8 cellular contexts compared by ENCODE assay signal in genomic region chr1:185734929-185735666, GRCh38. TPM values are rescaled to one million over a fixed set of nuclear protein-coding genes. Genes with fewer than 3 reads are reported as not detected.
DNase-seq lines count a peak whose midpoint lies in the region; ATAC-seq and TF ChIP-seq lines count a peak whose summit lies in the region.

No MANE protein-coding gene starts in this region.

- H3K4me1 Mint-ChIP-seq in CD4-positive, alpha-beta memory T cell = peaks cover 13 to 19% (median 16%) of the 10 kb centered on the region in 4 donors
- peaks cover 17% of the 10 kb centered on the region for H3K4me1 Mint-ChIP-seq in endodermal cell

- 0 out of 2 replicates have a peak overlapping the region, but pooled peaks have one; percentile 17 for H2BK120ac ChIP-seq in IMR-90 (ENCODE audit: low read depth, low read length)

- intact Hi-C loops in CD4-positive, alpha-beta memory T cell (cut with micrococcal nuclease) = no loop called here
- intact Hi-C loops in IMR-90 (cut with micrococcal nuclease) = no loop called here

- peak overlapping the region; percentile 94 for H2AFZ ChIP-seq in IMR-90 (replicated peaks; ENCODE audit: low read length, poor library complexity)
- no peak overlapping the region for H2AFZ ChIP-seq in neural cell (ENCODE audit: low read depth, low read length)

- H3K23ac ChIP-seq in IMR-90 (ENCODE audit: low read depth, low read length) = peak overlapping the region; percentile 72; the same call in 1 of the 2 replicates

- H3K27ac ChIP-seq in CD4-positive, alpha-beta memory T cell (ENCODE audit: low read depth, low read length) = no peak overlapping the region
- peak overlapping the region; percentile 73; the same call in 1 of the 2 replicates for H3K27ac ChIP-seq in IMR-90 (ENCODE audit: insufficient read depth, low read length)
- no peak overlapping the region for H3K27ac ChIP-seq in endodermal cell (ENCODE audit: low read depth, low read length)
- H3K27ac ChIP-seq in neural cell (ENCODE audit: low read length) = no peak overlapping the region

- in situ Hi-C loops in IMR-90 (cut with MboI; ENCODE audit: low sequenced_read_pairs) = no loop called here

- peak overlapping the region; percentile 22 for H2BK5ac ChIP-seq in IMR-90 (ENCODE audit: low read depth, low read length, poor library complexity, severe bottlenecking)

- POLR2A ChIA-PET in CD4-positive, alpha-beta memory T cell (lab: Charles Lee; ENCODE audit: partially characterized antibody) = no interaction called here
- POLR2A ChIA-PET in IMR-90 (lab: Charles Lee; ENCODE audit: unreplicated experiment) = no interaction called here

- WGBS in IMR-90 (ENCODE audit: extremely low coverage in 2 of 2, insufficient read length in 1 of 2), 2 experiments = no CpG with 5 or more reads among the region's 9 CpGs
- 72 to 73% methylated on average over 7 to 9 of the region's 9 CpGs for WGBS in endodermal cell (ENCODE audit: insufficient coverage in 1 of 2, insufficient read length in 1 of 2), 2 experiments

- TF ChIP-seq POLR2A in IMR-90 (IDR thresholded peaks at IDR 0.05; ENCODE audit: low read depth, low read length) = no peak

- TF ChIP-seq EP300 in neural cell (conservative IDR thresholded peaks at IDR 0.05; ENCODE audit: poor library complexity, severe bottlenecking) = no peak

- H2AK9ac ChIP-seq in IMR-90 (replicated peaks; ENCODE audit: low read depth, low read length, poor library complexity) = no peak overlapping the region

- peaks cover 7% of the 10 kb centered on the region for H3K27me3 ChIP-seq in CD4-positive, alpha-beta memory T cell (ENCODE audit: insufficient read depth, low read length)
- H3K27me3 ChIP-seq in IMR-90 (ENCODE audit: control insufficient read depth, insufficient read depth, low read length) = no peaks in the 10 kb centered on the region
- H3K27me3 ChIP-seq in endodermal cell (ENCODE audit: control insufficient read depth, insufficient read depth, low read length, poor library complexity, severe bottlenecking) = peaks cover 14% of the 10 kb centered on the region
- peaks cover 25% of the 10 kb centered on the region for H3K27me3 ChIP-seq in neural cell (ENCODE audit: insufficient read depth, low read depth, low read length)

- peaks cover 47 to 50% of the 10 kb centered on the region in 2 donors for H3K27me3 Mint-ChIP-seq in CD4-positive, alpha-beta memory T cell
- peaks cover 31% of the 10 kb centered on the region for H3K27me3 Mint-ChIP-seq in endodermal cell (ENCODE audit: insufficient read depth)

- H3K36me3 ChIP-seq in CD4-positive, alpha-beta memory T cell (ENCODE audit: insufficient read depth, low read length) = no peaks in the 10 kb centered on the region
- H3K36me3 ChIP-seq in IMR-90 (ENCODE audit: control insufficient read depth, insufficient read depth, low read length) (no peaks in the 10 kb centered on the region), endodermal cell (ENCODE audit: control insufficient read depth, insufficient read depth, low read length) (no peaks in the 10 kb centered on the region), neural cell (ENCODE audit: insufficient read depth, low read length) (no peaks in the 10 kb centered on the region)

- H3K4me3 ChIP-seq in CD4-positive, alpha-beta memory T cell (ENCODE audit: low read length in 2 of 2) = no peak overlapping the region
- H3K4me3 ChIP-seq in IMR-90 (ENCODE audit: insufficient read depth, low read depth, low read length) (peak overlapping the region; percentile 74), endodermal cell (ENCODE audit: low read length) (peak overlapping the region; percentile 75), neural cell (ENCODE audit: low read length) (peak overlapping the region; percentile 59)

- H4K20me1 ChIP-seq in IMR-90 (ENCODE audit: insufficient read depth, low read length) (no peaks in the 10 kb centered on the region), neural cell (ENCODE audit: insufficient read depth) (no peaks in the 10 kb centered on the region)

- H2AK5ac ChIP-seq in IMR-90 (ENCODE audit: low read depth, low read length) = no peak overlapping the region

- no peak for DNase-seq in CD4-positive, alpha-beta memory T cell
- DNase-seq in IMR-90 (peak; percentile 22), endodermal cell (no peak)

- peak overlapping the region; percentile 58 to 81 (median 64) for H3K4me3 Mint-ChIP-seq in CD4-positive, alpha-beta memory T cell
- H3K4me3 Mint-ChIP-seq in endodermal cell = peak overlapping the region; percentile 68

- no peaks in the 10 kb centered on the region for H3K9me2 ChIP-seq in neural cell (ENCODE audit: insufficient read depth, low read length)

- no peak overlapping the region for H3K27ac Mint-ChIP-seq in CD4-positive, alpha-beta memory T cell
- no peak overlapping the region for H3K27ac Mint-ChIP-seq in endodermal cell

- H3K79me2 ChIP-seq in neural cell (replicated peaks; ENCODE audit: insufficient read depth, low read length) = no peaks in the 10 kb centered on the region

- no peak overlapping the region for H4K5ac ChIP-seq in IMR-90 (ENCODE audit: low read depth, low read length)

- no peak for TF ChIP-seq CTCF in IMR-90 (conservative IDR thresholded peaks at IDR 0.05; ENCODE audit: low read depth, low read length)
- no peak for TF ChIP-seq CTCF in endodermal cell (conservative IDR thresholded peaks at IDR 0.05)
- TF ChIP-seq CTCF in neural cell (IDR thresholded peaks at IDR 0.05; ENCODE audit: poor library complexity, severe bottlenecking) = no peak

- H3K36me3 Mint-ChIP-seq in CD4-positive, alpha-beta memory T cell = peaks cover 0 to 15% of the 10 kb centered on the region in 2 donors
- H3K36me3 Mint-ChIP-seq in endodermal cell (ENCODE audit: low read depth) = no peaks in the 10 kb centered on the region

- TF ChIP-seq RAD21 in IMR-90 (IDR thresholded peaks at IDR 0.05; ENCODE audit: low read length) (no peak), neural cell (conservative IDR thresholded peaks at IDR 0.05) (no peak)

- dilution Hi-C loops in IMR-90 (cut with HindIII; ENCODE audit: low sequenced_read_pairs, unreplicated experiment) = no loop called here

- H3F3A ChIP-seq in neural cell (ENCODE audit: insufficient read depth, low read length, poor library complexity, severe bottlenecking) = no peaks in the 10 kb centered on the region

- H4K91ac ChIP-seq in IMR-90 (ENCODE audit: insufficient read depth, low read depth, low read length) = no peak overlapping the region

- H3K18ac ChIP-seq in IMR-90 (ENCODE audit: low read depth, low read length) = peak overlapping the region; percentile 21

- H3K4me2 ChIP-seq in IMR-90 (ENCODE audit: low read depth, low read length) = peak overlapping the region; percentile 100
- H3K4me2 ChIP-seq in neural cell (ENCODE audit: low read length) = no peak overlapping the region

- peaks cover 12% of the 10 kb centered on the region for H3K4me1 ChIP-seq in CD4-positive, alpha-beta memory T cell (ENCODE audit: insufficient read depth, low read length)
- H3K4me1 ChIP-seq in IMR-90 (ENCODE audit: control insufficient read depth, insufficient read depth, low read length) (0 out of 2 replicates have a peak, but pooled peaks cover 2% of the 10 kb centered on the region), endodermal cell (ENCODE audit: control insufficient read depth, insufficient read depth, low read length) (no peaks in the 10 kb centered on the region)

- H3K9me3 ChIP-seq in CD4-positive, alpha-beta memory T cell (ENCODE audit: control insufficient read depth in 1 of 2, low read length in 2 of 2) = peaks cover 0 to 3% of the 10 kb centered on the region in 2 donors
- no peaks in the 10 kb centered on the region for H3K9me3 ChIP-seq in IMR-90 (ENCODE audit: control insufficient read depth, insufficient read depth, low read length)
- peaks cover 7% of the 10 kb centered on the region for H3K9me3 ChIP-seq in endodermal cell (ENCODE audit: control insufficient read depth, low read length)
- no peaks in the 10 kb centered on the region for H3K9me3 ChIP-seq in neural cell (ENCODE audit: low read length)

- no peak overlapping the region for H2BK15ac ChIP-seq in IMR-90 (ENCODE audit: low read depth, low read length)

- no TSS peak for BruUV-seq in IMR-90 (replicated peaks; lab: Mats Ljungman, UMichigan)

- H3K79me1 ChIP-seq in IMR-90 (ENCODE audit: low read depth in 1 of 2, low read length in 2 of 2) = no peaks in the 10 kb centered on the region

- ATAC-seq in IMR-90 (ENCODE audit: low read depth) (no peak), GM21360 (IDR thresholded peaks at IDR 0.05; ENCODE audit: unreplicated experiment) (no peak), HG03378 (IDR thresholded peaks at IDR 0.05; ENCODE audit: unreplicated experiment) (no peak), GM18858 (IDR thresholded peaks at IDR 0.05; ENCODE audit: unreplicated experiment) (no peak), GM18517 (IDR thresholded peaks at IDR 0.05; ENCODE audit: unreplicated experiment) (no peak)

- H3K4ac ChIP-seq in IMR-90 (ENCODE audit: low read depth, low read length) = no peak overlapping the region

- no peak overlapping the region; the same call in 1 of the 2 replicates for H3K56ac ChIP-seq in IMR-90 (ENCODE audit: extremely low read depth, insufficient read depth, low read length)

- no peak overlapping the region for H2BK20ac ChIP-seq in IMR-90 (ENCODE audit: low read depth, low read length)

- H3K9me1 ChIP-seq in IMR-90 (ENCODE audit: insufficient read depth, low read length) = no peaks in the 10 kb centered on the region

- H4K8ac ChIP-seq in IMR-90 (ENCODE audit: low read depth in 2 of 2, low read length in 2 of 2) = peak overlapping the region in 1 of 2 experiments; percentile 57; a peak in 2 of 4 replicates

- CTCF ChIA-PET in CD4-positive, alpha-beta memory T cell (lab: Charles Lee; ENCODE audit: partially characterized antibody) = no interaction called here
- CTCF ChIA-PET in IMR-90 (lab: Yijun Ruan, JAX) = no interaction called here

- 0 out of 2 replicates have a peak overlapping the region, but pooled peaks have one; percentile 0 for H3K14ac ChIP-seq in IMR-90 (replicated peaks; ENCODE audit: low read depth, low read length)

- peaks cover 2 to 34% (median 20%) of the 10 kb centered on the region in 8 donors for H3K9me3 Mint-ChIP-seq in CD4-positive, alpha-beta memory T cell
- H3K9me3 Mint-ChIP-seq in endodermal cell = no peaks in the 10 kb centered on the region

- peak overlapping the region; percentile 83; the same call in 1 of the 2 replicates for H3K9ac ChIP-seq in IMR-90 (ENCODE audit: low read depth, low read length)
- no peak overlapping the region for H3K9ac ChIP-seq in endodermal cell (ENCODE audit: extremely low read depth, low read length, poor library complexity, severe bottlenecking)
- H3K9ac ChIP-seq in neural cell (ENCODE audit: low read length) = no peak overlapping the region

TF ChIP-seq in neural cell, 6 proteins besides CTCF, POLR2A, EP300 and RAD21 (continues in another document):
- no peak for TF ChIP-seq SMC3 (conservative IDR thresholded peaks at IDR 0.05; ENCODE audit: poor library complexity)

RNA-seq across cellular contexts. Expression of gene HMCN1, which starts 0.9 kb away (rescaled TPM):
- total RNA-seq in CD4-positive, alpha-beta memory T cell = under 1 TPM; 0.19 to 0.29 TPM
- not detected for polyA plus RNA-seq in CD4-positive, alpha-beta memory T cell
- total RNA-seq in IMR-90 (2012; rRNA removed) = 7.8 and 11.7 TPM in 2 replicates
- 4.6 and 6.1 TPM in 2 replicates for polyA plus RNA-seq in IMR-90 (2012; rRNA removed)
- polyA plus RNA-seq in IMR-90 (2012; cell fraction: cytosol; rRNA removed) = 2.0 and 3.3 TPM in 2 replicates
- polyA plus RNA-seq in IMR-90 (2012; cell fraction: nucleus; rRNA removed; ENCODE audit: low replicate concordance) = 1.9 and 6.6 TPM in 2 replicates
- 1 to 10 TPM; 6.5 to 7.4 TPM for total RNA-seq in endodermal cell
- 10.6 TPM for polyA plus RNA-seq in endodermal cell (2013, experiment 1 of 2)
- 7.2 TPM for polyA plus RNA-seq in endodermal cell (2013, experiment 2 of 2)
- polyA plus RNA-seq in neural cell = 0.02 and 0.66 TPM in 2 replicates
- 0.46 and 0.49 TPM in 2 replicates for polyA minus RNA-seq in neural cell

Comparison
In these comparisons a context has a peak if more than half of its experiments do, and no peak if none do; other contexts are left out.
1. H3K4me3 ChIP-seq: peak in IMR-90 (single experiment), endodermal cell (single experiment) and neural cell (single experiment); none in CD4-positive, alpha-beta memory T cell (0 of 2).